Comparison of ENCODE assay signal across 13 cellular contexts in genomic region chr1:77536813-77537212, GRCh38.
DNase-seq lines count a peak whose midpoint lies in the region; ATAC-seq, FAIRE-seq and TF ChIP-seq lines count a peak whose summit lies in the region.
"Had no signal": no experiment of that assay in that cellular context is flagged by ENCODE, and none has a peak within 500 bp of the region (broad histone marks: within the 10 kb centered on the region; RNA-seq: fewer than 3 reads in every experiment).

No MANE protein-coding gene starts in this region.

- dilution Hi-C loops in endothelial cell of umbilical vein (cut with MboI; ENCODE audit: extremely low pct_ligation_motif_present, low sequenced_read_pairs) = no loop called here

- peak overlapping the region; percentile 49 for H2AFZ ChIP-seq in endothelial cell of umbilical vein (ENCODE audit: low read depth, low read length)
- H2AFZ ChIP-seq: neural progenitor cell had no signal

- H3K4me3 ChIP-seq in endothelial cell of umbilical vein (replicated peaks in 1 of 3; ENCODE audit: insufficient read depth in 1 of 3, low read depth in 1 of 3, low read length in 3 of 3) (no peak overlapping the region), stomach (no peak overlapping the region)
- H3K4me3 ChIP-seq: neural progenitor cell, SJCRH30 had no signal

- H3K36me3 ChIP-seq in endothelial cell of umbilical vein (ENCODE audit: control insufficient read depth in 2 of 2, extremely low read depth in 1 of 2, insufficient read depth in 2 of 2, low read length in 2 of 2) (no peaks in the 10 kb centered on the region), stomach (no peaks in the 10 kb centered on the region)
- H3K36me3 ChIP-seq: neural progenitor cell, SJCRH30 had no signal

- no peaks in the 10 kb centered on the region for H3K79me2 ChIP-seq in endothelial cell of umbilical vein (ENCODE audit: control insufficient read depth, insufficient read depth, low read length)

- peak; percentile 82 for FAIRE-seq in endothelial cell of umbilical vein (lab: Jason Lieb, UNC)

- peak overlapping the region; percentile 59 for H3K4me2 ChIP-seq in endothelial cell of umbilical vein (ENCODE audit: insufficient read depth, low read length)
- H3K4me2 ChIP-seq: neural progenitor cell had no signal

- H3K27me3 ChIP-seq in endothelial cell of umbilical vein (ENCODE audit: control insufficient read depth in 2 of 2, insufficient read depth in 2 of 2, low read length in 2 of 2) = no peaks in the 10 kb centered on the region
- H3K27me3 ChIP-seq in stomach = no peaks in the 10 kb centered on the region
- H3K27me3 ChIP-seq: neural progenitor cell, SJCRH30 had no signal

- ATAC-seq in GM19035 (IDR thresholded peaks at IDR 0.05; ENCODE audit: unreplicated experiment) (no peak), left colon (no peak)

- TF ChIP-seq CTCF in endothelial cell of umbilical vein (IDR thresholded peaks at IDR 0.05; ENCODE audit: extremely low read depth in 1 of 2, insufficient read depth in 1 of 2, low read depth in 1 of 2, low read length in 2 of 2) (no peak), stomach (IDR thresholded peaks at IDR 0.05) (no peak)

- BruUV-seq in endothelial cell of umbilical vein (replicated peaks; lab: Mats Ljungman, UMichigan) = no TSS peak

- CTCF ChIA-PET in endothelial cell of umbilical vein (lab: Charles Lee) = interaction anchor here (0.9 to 2.5 kb wide), 19 partner anchors 9 to 393 kb away, joined by 3 to 15 read pairs (median 4); partner anchors contain the start of gene AK5

- no peaks in the 10 kb centered on the region for H4K20me1 ChIP-seq in endothelial cell of umbilical vein (replicated peaks; ENCODE audit: control insufficient read depth, extremely low read depth, insufficient read depth, low read length)

- DNase-seq in ELR (ENCODE audit: low read depth) (peak; percentile 100), RPMI7951 (ENCODE audit: low read depth) (peak; percentile 98), endothelial cell of umbilical vein (ENCODE audit: low read depth, low spot score) (peak; percentile 81), renal cortical epithelial cell (ENCODE audit: low read depth) (peak; percentile 98), middle frontal gyrus (ENCODE audit: extremely low spot score, low spot score) (no peak), stomach (no peak), left colon (no peak)
- DNase-seq: activated CD4-positive, alpha-beta T cell treated with anti-CD3 and anti-CD28 coated beads, Interleukin-2, amount 10 ng/mL, durations not matched to agents 7 days and 5 days; NCI-H2227 treated with DMSO at 0.1 percent for 48 hours; SJCRH30; stimulated activated CD4-positive, alpha-beta T cell treated with anti-CD3 and anti-CD28 coated beads, Interleukin-2, amount 100 ng/mL, for 24 hours had no signal

- H3K27ac ChIP-seq in endothelial cell of umbilical vein (ENCODE audit: insufficient read depth, low read depth, low read length) (peak overlapping the region; percentile 50), stomach (no peak overlapping the region)
- H3K27ac ChIP-seq: neural progenitor cell, SJCRH30 had no signal

- intact Hi-C loops in endothelial cell of umbilical vein (cut with micrococcal nuclease) (loop anchor here (2.0 to 10.0 kb wide), 3 partner anchors 146 to 578 kb away; partner anchors contain the start of gene ZZZ3), stomach (cut with DNase I; ENCODE audit: low total_unique reads) (loop anchor here (10.0 kb wide), 1 partner anchor 382 kb away; no protein-coding TSS in a partner anchor), left colon (cut with DNase I, micrococcal nuclease) (loop anchor here in 1 of 2 donors (10.0 kb wide), 1 partner anchor 392 kb away; no protein-coding TSS in a partner anchor)

- POLR2A ChIA-PET in endothelial cell of umbilical vein (lab: Charles Lee) = interaction anchor here (0.5 kb wide), 1 partner anchor 365 kb away, joined by 3 read pairs; no protein-coding TSS in a partner anchor

- no peak for TF ChIP-seq EP300 in stomach (IDR thresholded peaks at IDR 0.05)

- WGBS in stomach, 5 donors = 56 to 70% (median 63%) methylated on average over 2 of the region's 2 CpGs

- H3K9ac ChIP-seq in endothelial cell of umbilical vein (replicated peaks; ENCODE audit: extremely low read depth, insufficient read depth, low read length) = no peak overlapping the region
- H3K9ac ChIP-seq: neural progenitor cell had no signal

- no peaks in the 10 kb centered on the region for H3K9me1 ChIP-seq in endothelial cell of umbilical vein (replicated peaks; ENCODE audit: control insufficient read depth, extremely low read depth, insufficient read depth, low read length)

- no peak for TF ChIP-seq POLR2A in endothelial cell of umbilical vein (IDR thresholded peaks at IDR 0.05; ENCODE audit: low read depth, low read length)
- TF ChIP-seq POLR2A in stomach (IDR thresholded peaks at IDR 0.05) = no peak

- no peaks in the 10 kb centered on the region for H3K9me3 ChIP-seq in endothelial cell of umbilical vein (replicated peaks; ENCODE audit: control insufficient read depth, insufficient read depth, low read length)
- no peaks in the 10 kb centered on the region for H3K9me3 ChIP-seq in stomach
- H3K9me3 ChIP-seq: SJCRH30 had no signal

- H3K4me1 ChIP-seq in endothelial cell of umbilical vein (ENCODE audit: control insufficient read depth, extremely low read depth, insufficient read depth, low read length) (peaks cover 22% of the 10 kb centered on the region), stomach (peaks cover 0 to 33% (median 14%) of the 10 kb centered on the region in 4 donors)

TF ChIP-seq in endothelial cell of umbilical vein, 7 proteins besides CTCF, POLR2A, EP300 and RAD21:
- peak; percentile 68 for TF ChIP-seq GATA2 (IDR thresholded peaks at IDR 0.05; ENCODE audit: insufficient read depth, insufficient read length, low read depth, low read length)
- no peak for TF ChIP-seq EZH2 (IDR thresholded peaks at IDR 0.05; ENCODE audit: borderline replicate concordance, low read depth, low read length, severe bottlenecking)
- TF ChIP-seq POLR2AphosphoS5 (IDR thresholded peaks at IDR 0.05; ENCODE audit: insufficient read depth, low read depth, low read length) = peak; percentile 55
- TF ChIP-seq FOS (IDR thresholded peaks at IDR 0.05; ENCODE audit: borderline replicate concordance, insufficient read depth, low read length) = peak; percentile 93
- peak; percentile 83 for TF ChIP-seq JUN (IDR thresholded peaks at IDR 0.05; ENCODE audit: borderline replicate concordance, insufficient read depth, insufficient read length, low read depth)

Comparison
In these comparisons a context has a peak if more than half of its experiments do, and no peak if none do; other contexts are left out.
1. DNase-seq: peak in ELR (single experiment), RPMI7951 (single experiment), endothelial cell of umbilical vein (single experiment) and renal cortical epithelial cell (single experiment); none in middle frontal gyrus (single experiment), stomach (single experiment) and left colon (0 of 2).